Comparison of ENCODE assay signal across 10 cellular contexts in the genomic region with DNA sequence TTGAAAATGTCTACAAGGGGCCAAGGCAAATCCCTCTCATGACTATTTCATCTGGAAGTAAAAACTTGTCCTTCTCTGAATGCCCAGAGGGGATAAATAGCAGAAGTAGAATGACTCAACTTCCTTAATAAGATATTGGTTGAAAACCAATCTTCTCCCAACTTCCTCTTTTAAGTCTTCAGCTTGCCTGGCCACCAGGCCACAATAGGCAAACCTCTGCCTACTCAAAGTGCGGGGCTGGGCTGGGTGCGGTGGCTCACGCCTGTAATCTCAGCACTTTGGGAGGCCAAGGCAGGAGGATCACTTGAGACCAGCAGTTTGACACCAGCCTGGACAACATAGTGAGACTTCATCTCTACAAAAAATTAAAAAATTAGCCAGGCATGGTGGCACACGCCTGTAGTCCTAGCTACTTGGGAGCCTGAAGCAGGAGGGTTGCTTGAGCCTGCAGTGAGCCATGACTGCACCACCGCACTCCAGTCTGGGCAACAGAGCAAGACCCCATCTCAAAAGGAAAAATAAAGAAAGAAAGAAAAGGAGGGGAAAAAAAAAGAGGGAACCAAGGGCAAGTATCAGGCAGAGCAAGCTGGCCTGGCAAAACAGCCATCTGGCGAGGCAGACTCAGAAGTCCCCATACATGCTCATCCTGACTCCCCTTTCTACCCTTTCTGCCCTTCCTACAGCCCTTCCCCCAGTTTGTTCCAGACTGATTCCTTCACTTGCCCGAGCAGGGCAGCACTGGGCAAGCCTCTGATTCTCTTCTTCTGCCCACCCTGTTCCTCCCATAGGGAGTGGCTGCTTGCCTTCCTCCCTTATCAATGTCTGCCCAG. TPM values are rescaled to one million over a fixed set of nuclear protein-coding genes. Genes with fewer than 3 reads are reported as not detected.
DNase-seq lines count a peak whose midpoint lies in the region; ATAC-seq and TF ChIP-seq lines count a peak whose summit lies in the region.
"Had no signal": no experiment of that assay in that cellular context is flagged by ENCODE, and none has a peak within 500 bp of the region (broad histone marks: within the 10 kb centered on the region; RNA-seq: fewer than 3 reads in every experiment).

No MANE protein-coding gene starts in this region.

- no peak overlapping the region for H3K4me3 Mint-ChIP-seq in MCF 10A (ENCODE audit: unreplicated experiment)
- peak overlapping the region; percentile 77 for H3K4me3 Mint-ChIP-seq in natural killer cell treated with Interleukin-12 subunit alpha and Interleukin-12 subunit beta and Interleukin-15 and Interleukin-18, amount 100 ng/mL, for 72 hours

- POLR2A ChIA-PET in MCF 10A (lab: Yijun Ruan, JAX): interaction anchor here (1.1 to 5.9 kb wide), 6 partner anchors 10 to 86 kb away, joined by 4 to 133 read pairs (median 40); partner anchors contain the start of gene MAP3K14

- ATAC-seq in natural killer cell treated with Interleukin-12 subunit alpha and Interleukin-12 subunit beta and Interleukin-15 and Interleukin-18, amount 100 ng/mL, for 72 hours: peak in 1 of 2 donors; percentile 54

- CTCF ChIA-PET in MCF 10A (lab: Yijun Ruan, JAX): interaction anchor here (0.7 to 4.9 kb wide), 4 partner anchors 10 to 19 kb away, joined by 3 to 40 read pairs (median 20); no protein-coding TSS in a partner anchor

- H3K4me1 Mint-ChIP-seq in MCF 10A (ENCODE audit: insufficient read depth, unreplicated experiment): peaks cover 67% of the 10 kb centered on the region
- peaks cover 80 to 81% of the 10 kb centered on the region in 2 donors for H3K4me1 Mint-ChIP-seq in natural killer cell treated with Interleukin-12 subunit alpha and Interleukin-12 subunit beta and Interleukin-15 and Interleukin-18, amount 100 ng/mL, for 72 hours (ENCODE audit: low read depth in 2 of 2)

- DNase-seq in ELR (ENCODE audit: low read depth): peak; percentile 97
- peak; percentile 99 for DNase-seq in MV-4-11 (lab: John Stamatoyannopoulos, UW)
- peak; percentile 60 for DNase-seq in MCF 10A (ENCODE audit: unreplicated experiment)
- DNase-seq in natural killer cell treated with Interleukin-12 subunit alpha and Interleukin-12 subunit beta and Interleukin-15 and Interleukin-18, amount 100 ng/mL, for 72 hours (ENCODE audit: low spot score): no peak
- DNase-seq in NCI-H1105 (lab: John Stamatoyannopoulos, UW): no peak
- DNase-seq in hepatic stellate cell (ENCODE audit: low spot score): no peak
- DNase-seq in DMS79 treated with DMSO at 0.1 percent for 48 hours (lab: John Stamatoyannopoulos, UW): no peak
- DNase-seq in DMS114 treated with DMSO at 0.1 percent for 48 hours (lab: John Stamatoyannopoulos, UW; ENCODE audit: unreplicated experiment): no peak
- DNase-seq: effector memory CD4-positive, alpha-beta T cell; stimulated activated CD4-positive, alpha-beta T cell treated with anti-CD3 and anti-CD28 coated beads, Interleukin-2, amount 100 ng/mL, for 48 hours had no signal

- no TSS peak for BruUV-seq in MCF 10A (replicated peaks; lab: Mats Ljungman, UMichigan)

- H3K27me3 Mint-ChIP-seq in MCF 10A (ENCODE audit: insufficient read depth, unreplicated experiment): no peaks in the 10 kb centered on the region
- no peaks in the 10 kb centered on the region for H3K27me3 Mint-ChIP-seq in natural killer cell treated with Interleukin-12 subunit alpha and Interleukin-12 subunit beta and Interleukin-15 and Interleukin-18, amount 100 ng/mL, for 72 hours

- H3K36me3 Mint-ChIP-seq in MCF 10A (ENCODE audit: insufficient read depth, unreplicated experiment): peaks cover 21% of the 10 kb centered on the region
- peaks cover 6% of the 10 kb centered on the region for H3K36me3 Mint-ChIP-seq in natural killer cell treated with Interleukin-12 subunit alpha and Interleukin-12 subunit beta and Interleukin-15 and Interleukin-18, amount 100 ng/mL, for 72 hours

- intact Hi-C loops in MCF 10A (cut with micrococcal nuclease): no loop called here

- H3K27ac Mint-ChIP-seq in MCF 10A (ENCODE audit: low read depth, unreplicated experiment): peak overlapping the region; percentile 73
- peak overlapping the region; percentile 86 to 97 for H3K27ac Mint-ChIP-seq in natural killer cell treated with Interleukin-12 subunit alpha and Interleukin-12 subunit beta and Interleukin-15 and Interleukin-18, amount 100 ng/mL, for 72 hours

- H3K9me3 Mint-ChIP-seq in MCF 10A (ENCODE audit: unreplicated experiment): no peaks in the 10 kb centered on the region
- H3K9me3 Mint-ChIP-seq in natural killer cell treated with Interleukin-12 subunit alpha and Interleukin-12 subunit beta and Interleukin-15 and Interleukin-18, amount 100 ng/mL, for 72 hours: no peaks in the 10 kb centered on the region

- no peak for TF ChIP-seq CTCF in MCF 10A (IDR thresholded peaks at IDR 0.05; ENCODE audit: unreplicated experiment)

RNA-seq across cellular contexts. Expression of gene MAP3K14, which starts 20.6 kb away (rescaled TPM):
- 5.3 and 9.2 TPM in 2 replicates for total RNA-seq in MCF 10A (2022)
- 10 to 100 TPM; 65.9 to 75.4 TPM for total RNA-seq in natural killer cell treated with Interleukin-12 subunit alpha and Interleukin-12 subunit beta and Interleukin-15 and Interleukin-18, amount 100 ng/mL, for 72 hours

RNA-seq across cellular contexts. Expression of gene SPATA32, which starts 34.3 kb away (rescaled TPM):
- total RNA-seq in MCF 10A (2022): not detected in 2 replicates
- total RNA-seq in natural killer cell treated with Interleukin-12 subunit alpha and Interleukin-12 subunit beta and Interleukin-15 and Interleukin-18, amount 100 ng/mL, for 72 hours: under 1 TPM; 0.62 to 0.81 TPM

Comparison
In these comparisons a context has a peak if more than half of its experiments do, and no peak if none do; other contexts are left out.
1. DNase-seq: peak in ELR (single experiment), MV-4-11 (single experiment) and MCF 10A (single experiment); none in natural killer cell treated with Interleukin-12 subunit alpha and Interleukin-12 subunit beta and Interleukin-15 and Interleukin-18, amount 100 ng/mL, for 72 hours (single experiment), NCI-H1105 (single experiment), hepatic stellate cell (single experiment), DMS79 treated with DMSO at 0.1 percent for 48 hours (single experiment) and DMS114 treated with DMSO at 0.1 percent for 48 hours (single experiment).